In the genomic region with DNA sequence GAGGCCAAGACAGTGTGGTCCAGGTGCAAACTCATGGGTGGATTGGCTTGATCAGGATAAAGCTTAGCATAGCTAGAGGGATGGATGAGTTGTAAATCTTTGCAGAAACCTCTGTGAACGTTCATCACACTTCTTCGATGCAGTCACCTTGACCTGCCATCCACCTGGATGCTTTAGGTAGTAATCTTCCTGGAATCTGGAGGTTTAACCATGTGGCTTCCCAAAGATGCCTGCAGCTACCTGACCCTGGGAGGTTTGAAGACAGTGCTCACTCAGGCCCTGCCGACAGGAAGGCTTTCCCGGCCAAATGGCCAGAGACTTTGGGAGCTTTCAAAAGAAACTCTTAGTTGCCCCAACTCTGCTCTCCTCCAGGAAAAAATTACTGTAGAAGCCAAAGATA, we compare ENCODE assay signal across 11 cellular contexts. TPM values are rescaled to one million over a fixed set of nuclear protein-coding genes. Genes with fewer than 3 reads are reported as not detected.
"Had no signal": no experiment of that assay in that cellular context is flagged by ENCODE, and none has a peak within 500 bp of the region (broad histone marks: within the 10 kb centered on the region; RNA-seq: fewer than 3 reads in every experiment).

No MANE protein-coding gene starts in this region.

- ATAC-seq: HCT116, HepG2 had no signal

- H3K27ac Mint-ChIP-seq: HFFc6, IgD-negative memory B cell had no signal

- H3K27ac ChIP-seq: GM23248, HL-60 had no signal

- H3K36me3 Mint-ChIP-seq: IgD-negative memory B cell had no signal

- H3K4me1 Mint-ChIP-seq: IgD-negative memory B cell had no signal

- DNase-seq: GM23248, GOT3, H7, HFFc6 had no signal

- H3K9me3 Mint-ChIP-seq: HFFc6, IgD-negative memory B cell had no signal

- H3K4me3 Mint-ChIP-seq: HFFc6, IgD-negative memory B cell had no signal

- H3K4me3 ChIP-seq: GM23248, HAP-1 had no signal

- H3K27me3 Mint-ChIP-seq: IgD-negative memory B cell had no signal

- H3K9me3 ChIP-seq: HAP-1 had no signal

- H3K36me3 ChIP-seq: HAP-1 had no signal

RNA-seq across cellular contexts. Expression of gene ERVFRD-1, which starts 55.4 kb away (rescaled TPM):
- total RNA-seq: GM23248, H4, H7, HepG2, HFFc6, HT1080 had no signal
